In the genomic region with DNA sequence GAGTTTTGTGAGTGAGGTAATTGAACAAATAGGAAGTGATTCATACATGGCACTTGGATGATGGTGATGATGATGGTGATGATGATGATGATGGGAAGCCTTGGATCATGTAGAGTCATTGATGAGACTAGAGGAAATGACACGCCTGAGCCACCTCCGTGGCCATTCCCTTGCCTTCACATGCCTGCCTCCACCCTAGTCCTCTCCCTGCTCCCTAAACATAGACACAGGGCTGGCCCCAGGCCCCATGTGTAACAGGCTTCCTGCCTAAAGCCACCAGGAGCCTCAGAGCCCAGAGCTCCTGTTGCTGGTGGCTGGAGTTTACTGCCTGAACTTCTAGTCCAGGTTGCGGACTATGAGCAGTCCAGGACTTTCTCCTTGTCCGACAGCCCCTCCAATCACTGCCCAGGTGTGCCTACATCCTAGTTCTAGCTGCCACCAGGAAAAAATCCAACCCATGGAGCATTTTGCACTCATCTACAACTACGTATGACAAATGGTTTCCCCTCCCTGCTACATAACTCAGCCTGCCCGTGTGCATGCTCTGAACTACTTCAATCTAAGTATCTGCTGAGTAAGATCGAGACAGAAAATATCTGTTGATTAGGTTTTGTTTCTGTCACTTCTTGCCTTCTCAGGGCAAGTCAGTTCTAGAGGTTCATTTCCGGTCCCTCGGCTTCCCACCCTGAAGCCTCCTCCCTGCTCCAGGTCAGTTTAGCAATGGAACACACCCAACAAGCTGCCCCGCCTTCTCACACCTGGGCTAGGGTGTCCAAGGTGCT, we compare ENCODE assay signal across 9 cellular contexts. TPM values are rescaled to one million over a fixed set of nuclear protein-coding genes. Genes with fewer than 3 reads are reported as not detected.
DNase-seq lines count a peak whose midpoint lies in the region; ATAC-seq and TF ChIP-seq lines count a peak whose summit lies in the region.
"Had no signal": no experiment of that assay in that cellular context is flagged by ENCODE, and none has a peak within 500 bp of the region (broad histone marks: within the 10 kb centered on the region; RNA-seq: fewer than 3 reads in every experiment).

No MANE protein-coding gene starts in this region.

- H3K79me2 ChIP-seq in DOHH2 (ENCODE audit: control insufficient read depth, low read length) (no peaks in the 10 kb centered on the region), H9 (ENCODE audit: insufficient read depth, low read length) (no peaks in the 10 kb centered on the region)

- H3K4me1 ChIP-seq in DOHH2 (ENCODE audit: control insufficient read depth, low read length) (peaks cover 82% of the 10 kb centered on the region), Caco-2 (no peaks in the 10 kb centered on the region), psoas muscle (no peaks in the 10 kb centered on the region), H9 (ENCODE audit: insufficient read depth, low read length) (no peaks in the 10 kb centered on the region)

- H3K9me3 Mint-ChIP-seq in activated naive CD8-positive, alpha-beta T cell treated with anti-CD3 and anti-CD28 coated beads, Interleukin-2, amount 50 U/mL, for 24 hours = no peaks in the 10 kb centered on the region
- peaks cover 1% of the 10 kb centered on the region for H3K9me3 Mint-ChIP-seq in Caco-2 (ENCODE audit: unreplicated experiment)
- peaks cover 12% of the 10 kb centered on the region for H3K9me3 Mint-ChIP-seq in chondrocyte (ENCODE audit: low read depth)
- H3K9me3 Mint-ChIP-seq in H9 = peaks cover 0 to 8% of the 10 kb centered on the region in 2 experiments; a peak in 3 of 5 replicates

- H2BK20ac ChIP-seq in H9 (ENCODE audit: low read depth, low read length, poor library complexity, severe bottlenecking) = no peak overlapping the region

- H3K27ac ChIP-seq in DOHH2 (ENCODE audit: low read depth, low read length) = no peak overlapping the region
- no peak overlapping the region for H3K27ac ChIP-seq in psoas muscle
- H3K27ac ChIP-seq in H9 (ENCODE audit: insufficient read length, low read depth, low read length) = no peak overlapping the region
- H3K27ac ChIP-seq: heart right ventricle had no signal

- no peak overlapping the region for H2BK15ac ChIP-seq in H9 (ENCODE audit: low read depth, low read length)

- no peak overlapping the region for H2BK120ac ChIP-seq in H9 (ENCODE audit: low read depth, low read length, poor library complexity, severe bottlenecking)

- H3F3A ChIP-seq in DOHH2 (ENCODE audit: control insufficient read depth, insufficient read depth) = peaks cover 17% of the 10 kb centered on the region

- DNase-seq in activated naive CD8-positive, alpha-beta T cell treated with anti-CD3 and anti-CD28 coated beads, Interleukin-2, amount 50 U/mL, for 24 hours = no peak
- DNase-seq in Caco-2 (no peak), chondrocyte (ENCODE audit: low spot score) (no peak), psoas muscle (no peak), H9 (no peak)
- DNase-seq: heart right ventricle had no signal

- no peak overlapping the region for H3K9ac ChIP-seq in H9 (ENCODE audit: extremely low read depth, insufficient read length, low read length)

- intact Hi-C loops in Caco-2 (cut with micrococcal nuclease; ENCODE audit: unreplicated experiment) (no loop called here), psoas muscle (cut with DNase I) (no loop called here)

- H3K9me3 ChIP-seq in DOHH2 (ENCODE audit: control insufficient read depth, insufficient read depth, low read length) (no peaks in the 10 kb centered on the region), Caco-2 (no peaks in the 10 kb centered on the region), psoas muscle (no peaks in the 10 kb centered on the region), H9 (ENCODE audit: control insufficient read depth, low read depth, low read length) (no peaks in the 10 kb centered on the region)

- 78 to 80% (median 79%) methylated on average over 10 of the region's 10 CpGs for WGBS in psoas muscle, 3 donors
- no CpG with 5 or more reads among the region's 10 CpGs for WGBS in H9 (ENCODE audit: extremely low coverage, insufficient read length, low lambda C conversion rate)

- no peaks in the 10 kb centered on the region for H3K9me2 ChIP-seq in DOHH2 (replicated peaks; ENCODE audit: control insufficient read depth, low read length)

- peaks cover 56% of the 10 kb centered on the region for H3K4me1 Mint-ChIP-seq in activated naive CD8-positive, alpha-beta T cell treated with anti-CD3 and anti-CD28 coated beads, Interleukin-2, amount 50 U/mL, for 24 hours
- H3K4me1 Mint-ChIP-seq in Caco-2 (ENCODE audit: low read depth, unreplicated experiment) (no peaks in the 10 kb centered on the region), chondrocyte (ENCODE audit: low read depth) (peaks cover 4% of the 10 kb centered on the region), H9 (peaks cover 5 to 10% of the 10 kb centered on the region in 2 experiments)

- H3K18ac ChIP-seq in H9 (ENCODE audit: insufficient read length, low read depth, low read length) = no peak overlapping the region

- H3K4me3 ChIP-seq in DOHH2 (ENCODE audit: low read length) (peak overlapping the region; percentile 9), Caco-2 (ENCODE audit: low read depth, low read length) (no peak overlapping the region), psoas muscle (no peak overlapping the region)
- H3K4me3 ChIP-seq: heart right ventricle had no signal

- POLR2A ChIA-PET in Caco-2 (lab: Charles Lee) = no interaction called here

- H3K4me2 ChIP-seq in DOHH2 (ENCODE audit: low read length) = peak overlapping the region; percentile 37
- no peak overlapping the region for H3K4me2 ChIP-seq in H9 (ENCODE audit: insufficient read depth, insufficient read length, low read length)

- TF ChIP-seq CTCF in DOHH2 (IDR thresholded peaks at IDR 0.05; ENCODE audit: low read depth, low read length, poor library complexity, severe bottlenecking) (no peak), Caco-2 (IDR thresholded peaks at IDR 0.05; ENCODE audit: insufficient read depth in 1 of 2, low read depth in 1 of 2, low read length in 1 of 2, severe bottlenecking in 1 of 2, unreplicated experiment in 1 of 2) (no peak), chondrocyte (IDR thresholded peaks at IDR 0.05) (no peak), psoas muscle (IDR thresholded peaks at IDR 0.05) (no peak), H9 (conservative IDR thresholded peaks at IDR 0.05) (no peak)

- H3K36me3 ChIP-seq in DOHH2 (ENCODE audit: control insufficient read depth, low read length) (no peaks in the 10 kb centered on the region), Caco-2 (ENCODE audit: control insufficient read depth, insufficient read depth, low read length) (no peaks in the 10 kb centered on the region), psoas muscle (ENCODE audit: insufficient read depth in 1 of 2, low read depth in 1 of 2) (no peaks in the 10 kb centered on the region)
- H3K36me3 ChIP-seq: heart right ventricle had no signal

- no peaks in the 10 kb centered on the region for H3K23me2 ChIP-seq in H9 (ENCODE audit: insufficient read length, low read depth, low read length, poor library complexity, severe bottlenecking)

- no peak overlapping the region for H3T11ph ChIP-seq in H9 (ENCODE audit: low read length)

- H4K5ac ChIP-seq in H9 (ENCODE audit: insufficient read length, low read depth, low read length) = no peak overlapping the region

- no peak overlapping the region for H2BK12ac ChIP-seq in H9 (ENCODE audit: insufficient read length, low read depth, low read length)

- no peaks in the 10 kb centered on the region for H4K20me1 ChIP-seq in DOHH2 (ENCODE audit: control insufficient read depth, insufficient read depth, low read depth, low read length)
- H4K20me1 ChIP-seq in H9 (ENCODE audit: control insufficient read depth, insufficient read depth, insufficient read length) = no peaks in the 10 kb centered on the region

- H3K4me3 Mint-ChIP-seq in activated naive CD8-positive, alpha-beta T cell treated with anti-CD3 and anti-CD28 coated beads, Interleukin-2, amount 50 U/mL, for 24 hours = no peak overlapping the region
- H3K4me3 Mint-ChIP-seq in Caco-2 (ENCODE audit: unreplicated experiment) (no peak overlapping the region), chondrocyte (ENCODE audit: unreplicated experiment) (no peak overlapping the region), H9 (no peak overlapping the region)

- CTCF ChIA-PET in Caco-2 (lab: Charles Lee) = no interaction called here

- no peak overlapping the region for H3K23ac ChIP-seq in H9 (ENCODE audit: insufficient read length, low read depth, low read length)

- H3K36me3 Mint-ChIP-seq in activated naive CD8-positive, alpha-beta T cell treated with anti-CD3 and anti-CD28 coated beads, Interleukin-2, amount 50 U/mL, for 24 hours (ENCODE audit: low read depth) = no peaks in the 10 kb centered on the region
- H3K36me3 Mint-ChIP-seq in Caco-2 (ENCODE audit: insufficient read depth, unreplicated experiment) (no peaks in the 10 kb centered on the region), chondrocyte (ENCODE audit: low read depth) (peaks cover 1% of the 10 kb centered on the region), H9 (ENCODE audit: insufficient read depth in 1 of 3, low read depth in 3 of 3) (no peaks in the 10 kb centered on the region; a peak in 1 of 7 replicates)

- H3K4ac ChIP-seq in H9 (ENCODE audit: low read depth, low read length) = no peak overlapping the region

- H3K79me1 ChIP-seq in H9 (ENCODE audit: insufficient read depth, low read depth, low read length, poor library complexity, severe bottlenecking) = no peaks in the 10 kb centered on the region

- H3K56ac ChIP-seq in H9 (ENCODE audit: insufficient read length, low read depth, low read length) = no peak overlapping the region

- no peak overlapping the region for H4K8ac ChIP-seq in H9 (replicated peaks; ENCODE audit: insufficient read length, low read depth, low read length)

- H2BK5ac ChIP-seq in H9 (ENCODE audit: insufficient read length, low read length) = no peak overlapping the region

- H2AK5ac ChIP-seq in H9 (ENCODE audit: insufficient read length, low read length) = no peak overlapping the region

- H4K91ac ChIP-seq in H9 (ENCODE audit: insufficient read length, low read depth, low read length) = no peak overlapping the region

- H3K14ac ChIP-seq in H9 (ENCODE audit: insufficient read depth, low read length) = no peak overlapping the region; the same call in 1 of the 2 replicates

- no TSS peak for BruUV-seq in Caco-2 (replicated peaks; lab: Mats Ljungman, UMichigan)

- H3K27ac Mint-ChIP-seq in activated naive CD8-positive, alpha-beta T cell treated with anti-CD3 and anti-CD28 coated beads, Interleukin-2, amount 50 U/mL, for 24 hours = peak overlapping the region; percentile 58
- H3K27ac Mint-ChIP-seq in Caco-2 (ENCODE audit: unreplicated experiment) (no peak overlapping the region), chondrocyte (ENCODE audit: unreplicated experiment) (no peak overlapping the region), H9 (no peak overlapping the region)

- H2AFZ ChIP-seq in H9 (ENCODE audit: low read length) = no peak overlapping the region

- ATAC-seq in GM19397 (IDR thresholded peaks at IDR 0.05; ENCODE audit: unreplicated experiment) (peak; percentile 35), HG03280 (IDR thresholded peaks at IDR 0.05; ENCODE audit: unreplicated experiment) (peak; percentile 49), psoas muscle (no peak)
- ATAC-seq in activated naive CD8-positive, alpha-beta T cell treated with anti-CD3 and anti-CD28 coated beads, Interleukin-2, amount 50 U/mL, for 24 hours = peak; percentile 53

- H3K27me3 Mint-ChIP-seq in activated naive CD8-positive, alpha-beta T cell treated with anti-CD3 and anti-CD28 coated beads, Interleukin-2, amount 50 U/mL, for 24 hours = no peaks in the 10 kb centered on the region
- H3K27me3 Mint-ChIP-seq in Caco-2 (ENCODE audit: insufficient read depth, unreplicated experiment) = peaks cover 2% of the 10 kb centered on the region
- H3K27me3 Mint-ChIP-seq in chondrocyte (ENCODE audit: low read depth) = peaks cover 6% of the 10 kb centered on the region
- peaks cover 4% of the 10 kb centered on the region; the same call in 1 of the 2 replicates for H3K27me3 Mint-ChIP-seq in H9 (ENCODE audit: low read depth)

- H3K27me3 ChIP-seq in DOHH2 (ENCODE audit: control insufficient read depth, low read length) (no peaks in the 10 kb centered on the region), Caco-2 (replicated peaks; ENCODE audit: control insufficient read depth, insufficient read depth, low read length) (no peaks in the 10 kb centered on the region; the same call in 1 of the 2 replicates), psoas muscle (ENCODE audit: insufficient read depth in 3 of 3, low read length in 2 of 3) (peaks cover 0 to 3% (median 2%) of the 10 kb centered on the region in 3 donors), H9 (ENCODE audit: insufficient read depth, low read length) (no peaks in the 10 kb centered on the region)

RNA-seq across cellular contexts. Expression of gene KDM7A, which starts 35.5 kb away (rescaled TPM):
- total RNA-seq in Caco-2 (2022) (3.6 and 5.1 TPM in 2 replicates), chondrocyte (5.8 to 10.5 TPM (median 7.6 TPM) in 3 replicates), psoas muscle (10 to 100 TPM; 27.4 to 59.4 (median 39.1) TPM), H9 (2021) (6.6 and 7.0 TPM in 2 replicates)
- 10 to 100 TPM in 2 of 3 donors, 1 to 10 TPM in 1; 5.5 to 23.3 (median 13.7) TPM for polyA plus RNA-seq in psoas muscle

Comparison
In these comparisons a context has a peak if more than half of its experiments do, and no peak if none do; other contexts are left out.
1. ATAC-seq: peak in GM19397 (single experiment), HG03280 (single experiment) and activated naive CD8-positive, alpha-beta T cell treated with anti-CD3 and anti-CD28 coated beads, Interleukin-2, amount 50 U/mL, for 24 hours (single experiment); none in psoas muscle (0 of 4).